ENCODE assay signal across 8 cellular contexts in genomic region chr1:209850342-209850979, GRCh38. TPM values are rescaled to one million over a fixed set of nuclear protein-coding genes. Genes with fewer than 3 reads are reported as not detected.
DNase-seq lines count a peak whose midpoint lies in the region; ATAC-seq and TF ChIP-seq lines count a peak whose summit lies in the region.

No MANE protein-coding gene starts in this region.

- peak overlapping the region; percentile 39 for H3K27ac ChIP-seq in foreskin keratinocyte

- H3K27me3 Mint-ChIP-seq in activated CD8-positive, alpha-beta T cell treated with anti-CD3 and anti-CD28 coated beads, Interleukin-2, amount 10 ng/mL, durations not matched to agents 7 days and 5 days (ENCODE audit: low read depth) = no peaks in the 10 kb centered on the region

- ATAC-seq in HG02759 (IDR thresholded peaks at IDR 0.05; ENCODE audit: unreplicated experiment) = peak; percentile 79
- ATAC-seq in activated CD8-positive, alpha-beta T cell treated with anti-CD3 and anti-CD28 coated beads, Interleukin-2, amount 10 ng/mL, durations not matched to agents 7 days and 5 days = peak; percentile 39
- peak; percentile 83 for ATAC-seq in foreskin keratinocyte
- ATAC-seq in HG03039 (IDR thresholded peaks at IDR 0.05; ENCODE audit: unreplicated experiment) = no peak

- no peaks in the 10 kb centered on the region for H3K4me1 ChIP-seq in foreskin keratinocyte

- H3K36me3 Mint-ChIP-seq in activated CD8-positive, alpha-beta T cell treated with anti-CD3 and anti-CD28 coated beads, Interleukin-2, amount 10 ng/mL, durations not matched to agents 7 days and 5 days (ENCODE audit: low read depth) = peaks cover 31% of the 10 kb centered on the region

- POLR2A ChIA-PET in GM10248 (lab: Yijun Ruan, JAX) = no interaction called here
- POLR2A ChIA-PET in activated CD8-positive, alpha-beta T cell treated with anti-CD3 and anti-CD28 coated beads, Interleukin-2, amount 10 ng/mL, durations not matched to agents 7 days and 5 days (lab: Charles Lee) = no interaction called here

- peaks cover 4% of the 10 kb centered on the region for H3K4me1 Mint-ChIP-seq in activated CD8-positive, alpha-beta T cell treated with anti-CD3 and anti-CD28 coated beads, Interleukin-2, amount 10 ng/mL, durations not matched to agents 7 days and 5 days (ENCODE audit: low read depth)

- CTCF ChIA-PET in GM10248 (lab: Yijun Ruan, JAX) = interaction anchor here (1.0 to 10.4 kb wide), 6 partner anchors 9 to 462 kb away, joined by 3 to 89 read pairs (median 16); partner anchors contain the start of gene UTP25
- CTCF ChIA-PET in activated CD8-positive, alpha-beta T cell treated with anti-CD3 and anti-CD28 coated beads, Interleukin-2, amount 10 ng/mL, durations not matched to agents 7 days and 5 days (lab: Charles Lee) = interaction anchor here (0.7 to 1.6 kb wide), 8 partner anchors 9 to 461 kb away, joined by 3 to 8 read pairs (median 6); no protein-coding TSS in a partner anchor

- H3K4me3 Mint-ChIP-seq in activated CD8-positive, alpha-beta T cell treated with anti-CD3 and anti-CD28 coated beads, Interleukin-2, amount 10 ng/mL, durations not matched to agents 7 days and 5 days = no peak overlapping the region

- H3K27me3 ChIP-seq in foreskin keratinocyte = no peaks in the 10 kb centered on the region

- H3K9me3 Mint-ChIP-seq in activated CD8-positive, alpha-beta T cell treated with anti-CD3 and anti-CD28 coated beads, Interleukin-2, amount 10 ng/mL, durations not matched to agents 7 days and 5 days (ENCODE audit: insufficient read depth) = no peaks in the 10 kb centered on the region

- TF ChIP-seq CTCF in GM10248 (IDR thresholded peaks at IDR 0.05; ENCODE audit: control extremely low read depth, extremely low read depth, low read depth, missing control alignments) (peak; percentile 62), foreskin keratinocyte (conservative IDR thresholded peaks at IDR 0.05) (peak; percentile 83)

- peak; percentile 55 for DNase-seq in GM10248 (ENCODE audit: extremely low spot score)
- peak; percentile 72 for DNase-seq in NCI-H2107 (lab: John Stamatoyannopoulos, UW)
- DNase-seq in activated CD8-positive, alpha-beta T cell treated with anti-CD3 and anti-CD28 coated beads, Interleukin-2, amount 10 ng/mL, durations not matched to agents 7 days and 5 days = peak; percentile 27
- DNase-seq in foreskin keratinocyte = peak in 1 of 2 donors; percentile 44
- DNase-seq in skeletal muscle cell (ENCODE audit: low read depth) = peak; percentile 93
- no peak for DNase-seq in DMS79 (lab: John Stamatoyannopoulos, UW)

- no peak overlapping the region for H3K27ac Mint-ChIP-seq in activated CD8-positive, alpha-beta T cell treated with anti-CD3 and anti-CD28 coated beads, Interleukin-2, amount 10 ng/mL, durations not matched to agents 7 days and 5 days

- no peak overlapping the region for H3K4me3 ChIP-seq in skeletal muscle cell (ENCODE audit: low read depth, low read length)

RNA-seq across cellular contexts. Expression of gene UTP25, which starts 22.7 kb away (rescaled TPM):
- total RNA-seq in activated CD8-positive, alpha-beta T cell treated with anti-CD3 and anti-CD28 coated beads, Interleukin-2, amount 10 ng/mL, durations not matched to agents 7 days and 5 days = 1 to 10 TPM; 6.3 to 6.5 TPM
- 9.0 and 9.2 TPM in 2 replicates for total RNA-seq in foreskin keratinocyte
- 3.2 and 3.7 TPM in 2 replicates for polyA plus RNA-seq in foreskin keratinocyte

RNA-seq across cellular contexts. Expression of gene IRF6, which starts 44.5 kb away (rescaled TPM):
- under 1 TPM; 0.16 to 0.21 TPM for total RNA-seq in activated CD8-positive, alpha-beta T cell treated with anti-CD3 and anti-CD28 coated beads, Interleukin-2, amount 10 ng/mL, durations not matched to agents 7 days and 5 days
- total RNA-seq in foreskin keratinocyte = 160 and 194 TPM in 2 replicates
- polyA plus RNA-seq in foreskin keratinocyte = 70.3 and 93.1 TPM in 2 replicates

Comparison
In these comparisons a context has a peak if more than half of its experiments do, and no peak if none do; other contexts are left out.
1. RNA of gene IRF6, which starts 44.5 kb away (total RNA-seq): 160 to 194 TPM in foreskin keratinocyte; 0.16 to 0.21 TPM in activated CD8-positive, alpha-beta T cell treated with anti-CD3 and anti-CD28 coated beads, Interleukin-2, amount 10 ng/mL, durations not matched to agents 7 days and 5 days; every median in the first group is over 100 times any median in the second.